Comparison of ENCODE assay signal across 31 cellular contexts in genomic region chr12:11615481-11615880, GRCh38.
"Had no signal": no experiment of that assay in that cellular context is flagged by ENCODE, and none has a peak within 500 bp of the region (broad histone marks: within the 10 kb centered on the region; RNA-seq: fewer than 3 reads in every experiment).

No MANE protein-coding gene starts in this region.

- H3K27ac Mint-ChIP-seq: activated B cell treated with CpG ODN at 0.5 μM for 24 hours; activated CD8-positive, alpha-beta memory T cell treated with anti-CD3 and anti-CD28 coated beads, Interleukin-2, amount 10 ng/mL, durations not matched to agents 7 days and 5 days; activated CD8-positive, alpha-beta T cell treated with anti-CD3 and anti-CD28 coated beads, Interleukin-2, amount 10 ng/mL, durations not matched to agents 7 days and 5 days; activated naive CD4-positive, alpha-beta T cell treated with anti-CD3 and anti-CD28 coated beads for 36 hours; activated naive CD8-positive, alpha-beta T cell treated with anti-CD3 and anti-CD28 coated beads for 36 hours; activated T-cell treated with anti-CD3 and anti-CD28 coated beads, Interleukin-2, amount 50 U/mL, for 72 hours; mesothelial cell of epicardium; naive thymus-derived CD4-positive, alpha-beta T cell; stimulated activated effector memory CD8-positive, alpha-beta T cell treated with anti-CD3 and anti-CD28 coated beads, Interleukin-12 subunit alpha, Interleukin-12 subunit beta, amount 100 ng/mL, for 72 hours; stimulated activated naive CD8-positive, alpha-beta T cell treated with anti-CD3 and anti-CD28 coated beads, Interleukin-15, Interleukin-2, amounts not matched to agents 100 ng/mL and 50 ng/mL, for 24 hours had no signal

- H3K9me3 Mint-ChIP-seq: activated B cell treated with CpG ODN at 0.5 μM for 24 hours; activated naive CD4-positive, alpha-beta T cell treated with anti-CD3 and anti-CD28 coated beads for 36 hours; activated naive CD8-positive, alpha-beta T cell treated with anti-CD3 and anti-CD28 coated beads for 36 hours; activated T-cell treated with anti-CD3 and anti-CD28 coated beads, Interleukin-2, amount 50 U/mL, for 72 hours; mesothelial cell of epicardium; naive thymus-derived CD4-positive, alpha-beta T cell; stimulated activated effector memory CD8-positive, alpha-beta T cell treated with anti-CD3 and anti-CD28 coated beads, Interleukin-12 subunit alpha, Interleukin-12 subunit beta, amount 100 ng/mL, for 72 hours; stimulated activated naive CD8-positive, alpha-beta T cell treated with anti-CD3 and anti-CD28 coated beads, Interleukin-15, Interleukin-2, amounts not matched to agents 100 ng/mL and 50 ng/mL, for 24 hours had no signal

- H3K9me3 ChIP-seq: adrenal gland, body of pancreas, colonic mucosa, pancreas, prostate gland, upper lobe of left lung, vagina had no signal

- H3K4me1 ChIP-seq: adrenal gland, body of pancreas, colonic mucosa, pancreas, prostate gland, upper lobe of left lung, vagina had no signal

- H3K36me3 Mint-ChIP-seq: activated CD8-positive, alpha-beta memory T cell treated with anti-CD3 and anti-CD28 coated beads, Interleukin-2, amount 10 ng/mL, durations not matched to agents 7 days and 5 days; activated naive CD8-positive, alpha-beta T cell treated with anti-CD3 and anti-CD28 coated beads for 36 hours; mesothelial cell of epicardium; naive thymus-derived CD4-positive, alpha-beta T cell; stimulated activated effector memory CD8-positive, alpha-beta T cell treated with anti-CD3 and anti-CD28 coated beads, Interleukin-12 subunit alpha, Interleukin-12 subunit beta, amount 100 ng/mL, for 72 hours had no signal

- H3K27me3 Mint-ChIP-seq: activated B cell treated with CpG ODN at 0.5 μM for 24 hours; activated CD8-positive, alpha-beta memory T cell treated with anti-CD3 and anti-CD28 coated beads, Interleukin-2, amount 10 ng/mL, durations not matched to agents 7 days and 5 days; activated naive CD8-positive, alpha-beta T cell treated with anti-CD3 and anti-CD28 coated beads for 36 hours; naive thymus-derived CD4-positive, alpha-beta T cell; stimulated activated naive CD8-positive, alpha-beta T cell treated with anti-CD3 and anti-CD28 coated beads, Interleukin-15, Interleukin-2, amounts not matched to agents 100 ng/mL and 50 ng/mL, for 24 hours had no signal

- H3K4me3 Mint-ChIP-seq: activated B cell treated with CpG ODN at 0.5 μM for 24 hours; activated CD8-positive, alpha-beta memory T cell treated with anti-CD3 and anti-CD28 coated beads, Interleukin-2, amount 10 ng/mL, durations not matched to agents 7 days and 5 days; activated CD8-positive, alpha-beta T cell treated with anti-CD3 and anti-CD28 coated beads, Interleukin-2, amount 10 ng/mL, durations not matched to agents 7 days and 5 days; activated naive CD4-positive, alpha-beta T cell treated with anti-CD3 and anti-CD28 coated beads for 36 hours; activated naive CD8-positive, alpha-beta T cell treated with anti-CD3 and anti-CD28 coated beads for 36 hours; activated T-cell treated with anti-CD3 and anti-CD28 coated beads, Interleukin-2, amount 50 U/mL, for 72 hours; mesothelial cell of epicardium; naive thymus-derived CD4-positive, alpha-beta T cell; stimulated activated effector memory CD8-positive, alpha-beta T cell treated with anti-CD3 and anti-CD28 coated beads, Interleukin-12 subunit alpha, Interleukin-12 subunit beta, amount 100 ng/mL, for 72 hours; stimulated activated naive CD8-positive, alpha-beta T cell treated with anti-CD3 and anti-CD28 coated beads, Interleukin-15, Interleukin-2, amounts not matched to agents 100 ng/mL and 50 ng/mL, for 24 hours had no signal

- H3K4me3 ChIP-seq: adrenal gland, body of pancreas, colonic mucosa, hepatocyte, pancreas, prostate gland, upper lobe of left lung, vagina had no signal

- H3K27ac ChIP-seq: adrenal gland, body of pancreas, colonic mucosa, hepatocyte, pancreas, prostate gland, upper lobe of left lung, vagina had no signal

- H3K36me3 ChIP-seq: adrenal gland, colonic mucosa, pancreas, prostate gland, upper lobe of left lung, vagina had no signal

- H3K4me2 ChIP-seq: hepatocyte had no signal

- H3K4me1 Mint-ChIP-seq: activated B cell treated with CpG ODN at 0.5 μM for 24 hours; activated CD8-positive, alpha-beta memory T cell treated with anti-CD3 and anti-CD28 coated beads, Interleukin-2, amount 10 ng/mL, durations not matched to agents 7 days and 5 days; activated naive CD8-positive, alpha-beta T cell treated with anti-CD3 and anti-CD28 coated beads for 36 hours; mesothelial cell of epicardium; stimulated activated effector memory CD8-positive, alpha-beta T cell treated with anti-CD3 and anti-CD28 coated beads, Interleukin-12 subunit alpha, Interleukin-12 subunit beta, amount 100 ng/mL, for 72 hours had no signal

- DNase-seq: activated B cell treated with CpG ODN at 0.5 μM for 24 hours; activated CD4-positive, alpha-beta T cell treated with anti-CD3 and anti-CD28 coated beads, Interleukin-2, amount 50 U/mL, for 1 hour; activated CD8-positive, alpha-beta memory T cell treated with anti-CD3 and anti-CD28 coated beads, Interleukin-2, amount 10 ng/mL, durations not matched to agents 7 days and 5 days; activated CD8-positive, alpha-beta T cell treated with anti-CD3 and anti-CD28 coated beads, Interleukin-2, amount 10 ng/mL, durations not matched to agents 7 days and 5 days; activated effector memory CD4-positive, alpha-beta T cell treated with Interleukin-2 at 50 U/mL for 16 hours; activated naive CD4-positive, alpha-beta T cell treated with anti-CD3 and anti-CD28 coated beads for 36 hours; activated naive CD8-positive, alpha-beta T cell treated with anti-CD3 and anti-CD28 coated beads for 36 hours; activated T-cell treated with anti-CD3 and anti-CD28 coated beads for 4 hours; activated T-cell treated with anti-CD3 and anti-CD28 coated beads, Interleukin-2, amount 50 U/mL, for 72 hours; aorta; colonic mucosa; effector CD8-positive, alpha-beta T cell; glutamatergic neuron; left cardiac atrium; naive thymus-derived CD4-positive, alpha-beta T cell; pancreas; retina; small intestine; stimulated activated CD4-positive, alpha-beta T cell treated with anti-CD3 and anti-CD28 coated beads, Interleukin-4, amount 100 ng/mL, for 24 hours; upper lobe of left lung had no signal

- FAIRE-seq: frontal cortex, keratinocyte, pancreas, small intestine had no signal

- ATAC-seq: activated CD8-positive, alpha-beta memory T cell treated with anti-CD3 and anti-CD28 coated beads, Interleukin-2, amount 10 ng/mL, durations not matched to agents 7 days and 5 days; activated CD8-positive, alpha-beta T cell treated with anti-CD3 and anti-CD28 coated beads, Interleukin-2, amount 10 ng/mL, durations not matched to agents 7 days and 5 days; activated T-cell treated with anti-CD3 and anti-CD28 coated beads, Interleukin-2, amount 50 U/mL, for 72 hours; body of pancreas; left cardiac atrium; naive thymus-derived CD4-positive, alpha-beta T cell; pancreas; sciatic nerve; stimulated activated effector memory CD8-positive, alpha-beta T cell treated with anti-CD3 and anti-CD28 coated beads, Interleukin-12 subunit alpha, Interleukin-12 subunit beta, amount 100 ng/mL, for 72 hours had no signal

- H3K27me3 ChIP-seq: adrenal gland, body of pancreas, colonic mucosa, hepatocyte, pancreas, upper lobe of left lung, vagina had no signal
